In genomic region chr10:12181065-12181775, GRCh38 we compare ENCODE assay signal across 8 cellular contexts. TPM values are rescaled to one million over a fixed set of nuclear protein-coding genes. Genes with fewer than 3 reads are reported as not detected.
DNase-seq lines count a peak whose midpoint lies in the region; ATAC-seq and TF ChIP-seq lines count a peak whose summit lies in the region.

No MANE protein-coding gene starts in this region.

- no peaks in the 10 kb centered on the region for H3K27me3 ChIP-seq in osteoblast (ENCODE audit: insufficient read depth, low read length)

- no peak for TF ChIP-seq CTCF in osteoblast (IDR thresholded peaks at IDR 0.05; ENCODE audit: extremely low read depth, low read depth, low read length)

- peaks cover 46% of the 10 kb centered on the region for H3K36me3 ChIP-seq in osteoblast (ENCODE audit: insufficient read depth, low read length)

- H2AFZ ChIP-seq in osteoblast (ENCODE audit: low read length): no peak overlapping the region

- H3K9me3 ChIP-seq in osteoblast (ENCODE audit: low read depth, low read length): no peaks in the 10 kb centered on the region

- no peaks in the 10 kb centered on the region for H4K20me1 ChIP-seq in osteoblast (ENCODE audit: insufficient read depth, low read length)

- H3K4me2 ChIP-seq in osteoblast (ENCODE audit: insufficient read depth, low read length): no peak overlapping the region

- H3K79me2 ChIP-seq in osteoblast (ENCODE audit: insufficient read depth, low read length): peaks cover 9% of the 10 kb centered on the region

- peak; percentile 31 to 64 (median 52) for DNase-seq in activated CD4-positive, CD25-positive, alpha-beta regulatory T cell (lab: John Stamatoyannopoulos, UW)
- DNase-seq in central memory CD4-positive, alpha-beta T cell: peak; percentile 75
- peak; percentile 56 for DNase-seq in stimulated activated CD8-positive, alpha-beta memory T cell treated with anti-CD3 and anti-CD28 coated beads, Interleukin-4, amount 100 ng/mL, for 24 hours (ENCODE audit: low read depth)
- DNase-seq in OCI-M1 (lab: John Stamatoyannopoulos, UW): no peak
- no peak for DNase-seq in osteoblast (ENCODE audit: insufficient read length, low spot score, missing footprints)
- no peak for DNase-seq in NCI-H82 (lab: John Stamatoyannopoulos, UW)
- DNase-seq in amniotic stem cell (lab: John Stamatoyannopoulos, UW): no peak

- no peak overlapping the region for H3K27ac ChIP-seq in osteoblast (ENCODE audit: low read depth, low read length)

- no peak overlapping the region for H3K4me3 ChIP-seq in osteoblast (ENCODE audit: insufficient read depth, low read length)

- H3K4me1 ChIP-seq in osteoblast (ENCODE audit: insufficient read depth, low read length): no peaks in the 10 kb centered on the region

- ATAC-seq in HG03108 (IDR thresholded peaks at IDR 0.05; ENCODE audit: unreplicated experiment): peak; percentile 60

RNA-seq across cellular contexts. Expression of gene NUDT5, which starts 14.5 kb away (rescaled TPM):
- 51.0 and 65.7 TPM in 2 replicates for total RNA-seq in osteoblast

RNA-seq across cellular contexts. Expression of gene CDC123, which starts 14.8 kb away (rescaled TPM):
- 86.9 and 96.9 TPM in 2 replicates for total RNA-seq in osteoblast

RNA-seq across cellular contexts. Expression of gene SEC61A2, which starts 51.7 kb away (rescaled TPM):
- total RNA-seq in osteoblast: 9.4 and 13.8 TPM in 2 replicates

Comparison
In these comparisons a context has a peak if more than half of its experiments do, and no peak if none do; other contexts are left out.
1. DNase-seq: peak in activated CD4-positive, CD25-positive, alpha-beta regulatory T cell (4 of 4), central memory CD4-positive, alpha-beta T cell (single experiment) and stimulated activated CD8-positive, alpha-beta memory T cell treated with anti-CD3 and anti-CD28 coated beads, Interleukin-4, amount 100 ng/mL, for 24 hours (single experiment); none in OCI-M1 (single experiment), osteoblast (single experiment), NCI-H82 (single experiment) and amniotic stem cell (single experiment).